1 cellular context compared by ENCODE assay signal in genomic region chr2:64767670-64768425, GRCh38.
TF ChIP-seq lines count a peak whose summit lies in the region.

No MANE protein-coding gene starts in this region.

TF ChIP-seq in GM12878, 131 proteins besides CTCF, POLR2A, EP300 and RAD21 (continued from another document and continues in another):
- TF ChIP-seq RBBP5 (conservative IDR thresholded peaks at IDR 0.05) (no peak), CBFB (IDR thresholded peaks at IDR 0.05; ENCODE audit: low read depth) (no peak), CHD4 (IDR thresholded peaks at IDR 0.05) (no peak), RUNX3 (IDR thresholded peaks at IDR 0.05; ENCODE audit: low read length) (peak; percentile 69), GABPA (IDR thresholded peaks at IDR 0.05; ENCODE audit: low read depth) (no peak), E2F4 (IDR thresholded peaks at IDR 0.05; ENCODE audit: low read depth, low read length) (no peak), SMAD1 (IDR thresholded peaks at IDR 0.05; ENCODE audit: low read depth, partially characterized antibody) (no peak), MYB (IDR thresholded peaks at IDR 0.05; ENCODE audit: borderline replicate concordance, low read depth, low read length) (no peak), NFXL1 (IDR thresholded peaks at IDR 0.05; ENCODE audit: borderline replicate concordance) (no peak), TCF3 (IDR thresholded peaks at IDR 0.05; ENCODE audit: borderline replicate concordance, insufficient read depth, low read depth, low read length) (0 out of 2 replicates have a peak, but pooled peaks have one; percentile 13), MEF2A (IDR thresholded peaks at IDR 0.05; ENCODE audit: insufficient read depth, low read depth, low read length) (peak; percentile 94), IRF3 (IDR thresholded peaks at IDR 0.05) (no peak), BHLHE40 (IDR thresholded peaks at IDR 0.05; ENCODE audit: borderline replicate concordance in 1 of 2, low read depth in 2 of 2, low read length in 1 of 2) (peak in 1 of 2 experiments; percentile 57; a peak in 2 of 4 replicates), CHD1 (IDR thresholded peaks at IDR 0.05; ENCODE audit: low read depth, low read length) (no peak), BCL11A (IDR thresholded peaks at IDR 0.05; ENCODE audit: low read depth, low read length) (peak; percentile 46; the same call in 1 of the 2 replicates), FOS (IDR thresholded peaks at IDR 0.05; ENCODE audit: borderline replicate concordance, extremely low read depth, insufficient read length) (no peak), BCL3 (IDR thresholded peaks at IDR 0.05; ENCODE audit: borderline replicate concordance, insufficient read depth, low read depth, low read length, poor library complexity, severe bottlenecking) (peak; percentile 6), SUPT20H (IDR thresholded peaks at IDR 0.05; ENCODE audit: borderline replicate concordance, control insufficient read depth, low read depth, low read length) (no peak), SREBF2 (IDR thresholded peaks at IDR 0.05; ENCODE audit: low read length) (no peak), PAX5 (IDR thresholded peaks at IDR 0.05; ENCODE audit: borderline replicate concordance, low read depth, low read length) (peak; percentile 32; the same call in 1 of the 2 replicates), MTA3 (IDR thresholded peaks at IDR 0.05; ENCODE audit: borderline replicate concordance, low read length) (no peak; the same call in 1 of the 2 replicates), YBX1 (IDR thresholded peaks at IDR 0.05) (no peak), ESRRA (IDR thresholded peaks at IDR 0.05; ENCODE audit: low read length) (no peak), POLR2AphosphoS5 (IDR thresholded peaks at IDR 0.05; ENCODE audit: low read length) (peak; percentile 79), ASH2L (IDR thresholded peaks at IDR 0.05; ENCODE audit: borderline replicate concordance, low read depth) (peak; percentile 17; the same call in 1 of the 2 replicates), PKNOX1 (IDR thresholded peaks at IDR 0.05) (no peak), EGR1 (IDR thresholded peaks at IDR 0.05; ENCODE audit: borderline replicate concordance in 1 of 2, low read depth in 2 of 2, low read length in 2 of 2) (peak in 1 of 2 experiments; percentile 60; a peak in 1 of 3 replicates), ZNF217 (IDR thresholded peaks at IDR 0.05) (peak; percentile 60), ETV6 (conservative IDR thresholded peaks at IDR 0.05 in 1 of 2, IDR thresholded peaks at IDR 0.05 in 1 of 2; ENCODE audit: borderline replicate concordance in 1 of 2, low read depth in 1 of 2) (no peak), TARDBP (IDR thresholded peaks at IDR 0.05; ENCODE audit: borderline replicate concordance) (no peak), MTA2 (IDR thresholded peaks at IDR 0.05; ENCODE audit: low read depth) (no peak), RFX5 (IDR thresholded peaks at IDR 0.05; ENCODE audit: low read depth, low read length) (no peak), SRF (IDR thresholded peaks at IDR 0.05; ENCODE audit: low read depth in 2 of 2, low read length in 2 of 2) (no peak), NBN (IDR thresholded peaks at IDR 0.05) (peak; percentile 13; the same call in 1 of the 2 replicates), TCF12 (IDR thresholded peaks at IDR 0.05; ENCODE audit: low read depth, low read length) (no peak), IRF5 (IDR thresholded peaks at IDR 0.05; ENCODE audit: borderline replicate concordance) (no peak), POU2F2 (IDR thresholded peaks at IDR 0.05; ENCODE audit: borderline replicate concordance, low read depth, low read length) (peak; percentile 37; the same call in 2 of the 3 replicates), DPF2 (IDR thresholded peaks at IDR 0.05) (peak; percentile 93), CREB1 (IDR thresholded peaks at IDR 0.05; ENCODE audit: low read depth) (peak; percentile 86), ZNF384 (IDR thresholded peaks at IDR 0.05; ENCODE audit: borderline replicate concordance, low read depth, low read length) (no peak), SREBF1 (IDR thresholded peaks at IDR 0.05; ENCODE audit: low read length) (no peak), CBX5 (IDR thresholded peaks at IDR 0.05; ENCODE audit: low read depth) (0 out of 2 replicates have a peak, but pooled peaks have one; percentile 32), NRF1 (conservative IDR thresholded peaks at IDR 0.05; ENCODE audit: low read depth, low read length) (no peak)
- TF ChIP-seq, protein P1, sequence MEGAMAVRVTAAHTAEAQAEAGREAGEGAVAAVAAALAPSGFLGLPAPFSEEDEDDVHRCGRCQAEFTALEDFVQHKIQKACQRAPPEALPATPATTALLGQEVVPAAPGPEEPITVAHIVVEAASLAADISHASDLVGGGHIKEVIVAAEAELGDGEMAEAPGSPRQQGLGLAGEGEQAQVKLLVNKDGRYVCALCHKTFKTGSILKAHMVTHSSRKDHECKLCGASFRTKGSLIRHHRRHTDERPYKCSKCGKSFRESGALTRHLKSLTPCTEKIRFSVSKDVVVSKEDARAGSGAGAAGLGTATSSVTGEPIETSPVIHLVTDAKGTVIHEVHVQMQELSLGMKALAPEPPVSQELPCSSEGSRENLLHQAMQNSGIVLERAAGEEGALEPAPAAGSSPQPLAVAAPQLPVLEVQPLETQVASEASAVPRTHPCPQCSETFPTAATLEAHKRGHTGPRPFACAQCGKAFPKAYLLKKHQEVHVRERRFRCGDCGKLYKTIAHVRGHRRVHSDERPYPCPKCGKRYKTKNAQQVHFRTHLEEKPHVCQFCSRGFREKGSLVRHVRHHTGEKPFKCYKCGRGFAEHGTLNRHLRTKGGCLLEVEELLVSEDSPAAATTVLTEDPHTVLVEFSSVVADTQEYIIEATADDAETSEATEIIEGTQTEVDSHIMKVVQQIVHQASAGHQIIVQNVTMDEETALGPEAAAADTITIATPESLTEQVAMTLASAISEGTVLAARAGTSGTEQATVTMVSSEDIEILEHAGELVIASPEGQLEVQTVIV (IDR thresholded peaks at IDR 0.05; ENCODE audit: borderline replicate concordance, partially characterized antibody), result no peak
- TF ChIP-seq, protein P2, sequence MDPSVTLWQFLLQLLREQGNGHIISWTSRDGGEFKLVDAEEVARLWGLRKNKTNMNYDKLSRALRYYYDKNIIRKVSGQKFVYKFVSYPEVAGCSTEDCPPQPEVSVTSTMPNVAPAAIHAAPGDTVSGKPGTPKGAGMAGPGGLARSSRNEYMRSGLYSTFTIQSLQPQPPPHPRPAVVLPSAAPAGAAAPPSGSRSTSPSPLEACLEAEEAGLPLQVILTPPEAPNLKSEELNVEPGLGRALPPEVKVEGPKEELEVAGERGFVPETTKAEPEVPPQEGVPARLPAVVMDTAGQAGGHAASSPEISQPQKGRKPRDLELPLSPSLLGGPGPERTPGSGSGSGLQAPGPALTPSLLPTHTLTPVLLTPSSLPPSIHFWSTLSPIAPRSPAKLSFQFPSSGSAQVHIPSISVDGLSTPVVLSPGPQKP (IDR thresholded peaks at IDR 0.05; ENCODE audit: low read depth, low read length), result no peak
- TF ChIP-seq, protein P3, sequence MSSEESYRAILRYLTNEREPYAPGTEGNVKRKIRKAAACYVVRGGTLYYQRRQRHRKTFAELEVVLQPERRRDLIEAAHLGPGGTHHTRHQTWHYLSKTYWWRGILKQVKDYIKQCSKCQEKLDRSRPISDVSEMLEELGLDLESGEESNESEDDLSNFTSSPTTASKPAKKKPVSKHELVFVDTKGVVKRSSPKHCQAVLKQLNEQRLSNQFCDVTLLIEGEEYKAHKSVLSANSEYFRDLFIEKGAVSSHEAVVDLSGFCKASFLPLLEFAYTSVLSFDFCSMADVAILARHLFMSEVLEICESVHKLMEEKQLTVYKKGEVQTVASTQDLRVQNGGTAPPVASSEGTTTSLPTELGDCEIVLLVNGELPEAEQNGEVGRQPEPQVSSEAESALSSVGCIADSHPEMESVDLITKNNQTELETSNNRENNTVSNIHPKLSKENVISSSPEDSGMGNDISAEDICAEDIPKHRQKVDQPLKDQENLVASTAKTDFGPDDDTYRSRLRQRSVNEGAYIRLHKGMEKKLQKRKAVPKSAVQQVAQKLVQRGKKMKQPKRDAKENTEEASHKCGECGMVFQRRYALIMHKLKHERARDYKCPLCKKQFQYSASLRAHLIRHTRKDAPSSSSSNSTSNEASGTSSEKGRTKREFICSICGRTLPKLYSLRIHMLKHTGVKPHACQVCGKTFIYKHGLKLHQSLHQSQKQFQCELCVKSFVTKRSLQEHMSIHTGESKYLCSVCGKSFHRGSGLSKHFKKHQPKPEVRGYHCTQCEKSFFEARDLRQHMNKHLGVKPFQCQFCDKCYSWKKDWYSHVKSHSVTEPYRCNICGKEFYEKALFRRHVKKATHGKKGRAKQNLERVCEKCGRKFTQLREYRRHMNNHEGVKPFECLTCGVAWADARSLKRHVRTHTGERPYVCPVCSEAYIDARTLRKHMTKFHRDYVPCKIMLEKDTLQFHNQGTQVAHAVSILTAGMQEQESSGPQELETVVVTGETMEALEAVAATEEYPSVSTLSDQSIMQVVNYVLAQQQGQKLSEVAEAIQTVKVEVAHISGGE (CRISPR knock-in tag; IDR thresholded peaks at IDR 0.05), result no peak
- TF ChIP-seq, protein P4, sequence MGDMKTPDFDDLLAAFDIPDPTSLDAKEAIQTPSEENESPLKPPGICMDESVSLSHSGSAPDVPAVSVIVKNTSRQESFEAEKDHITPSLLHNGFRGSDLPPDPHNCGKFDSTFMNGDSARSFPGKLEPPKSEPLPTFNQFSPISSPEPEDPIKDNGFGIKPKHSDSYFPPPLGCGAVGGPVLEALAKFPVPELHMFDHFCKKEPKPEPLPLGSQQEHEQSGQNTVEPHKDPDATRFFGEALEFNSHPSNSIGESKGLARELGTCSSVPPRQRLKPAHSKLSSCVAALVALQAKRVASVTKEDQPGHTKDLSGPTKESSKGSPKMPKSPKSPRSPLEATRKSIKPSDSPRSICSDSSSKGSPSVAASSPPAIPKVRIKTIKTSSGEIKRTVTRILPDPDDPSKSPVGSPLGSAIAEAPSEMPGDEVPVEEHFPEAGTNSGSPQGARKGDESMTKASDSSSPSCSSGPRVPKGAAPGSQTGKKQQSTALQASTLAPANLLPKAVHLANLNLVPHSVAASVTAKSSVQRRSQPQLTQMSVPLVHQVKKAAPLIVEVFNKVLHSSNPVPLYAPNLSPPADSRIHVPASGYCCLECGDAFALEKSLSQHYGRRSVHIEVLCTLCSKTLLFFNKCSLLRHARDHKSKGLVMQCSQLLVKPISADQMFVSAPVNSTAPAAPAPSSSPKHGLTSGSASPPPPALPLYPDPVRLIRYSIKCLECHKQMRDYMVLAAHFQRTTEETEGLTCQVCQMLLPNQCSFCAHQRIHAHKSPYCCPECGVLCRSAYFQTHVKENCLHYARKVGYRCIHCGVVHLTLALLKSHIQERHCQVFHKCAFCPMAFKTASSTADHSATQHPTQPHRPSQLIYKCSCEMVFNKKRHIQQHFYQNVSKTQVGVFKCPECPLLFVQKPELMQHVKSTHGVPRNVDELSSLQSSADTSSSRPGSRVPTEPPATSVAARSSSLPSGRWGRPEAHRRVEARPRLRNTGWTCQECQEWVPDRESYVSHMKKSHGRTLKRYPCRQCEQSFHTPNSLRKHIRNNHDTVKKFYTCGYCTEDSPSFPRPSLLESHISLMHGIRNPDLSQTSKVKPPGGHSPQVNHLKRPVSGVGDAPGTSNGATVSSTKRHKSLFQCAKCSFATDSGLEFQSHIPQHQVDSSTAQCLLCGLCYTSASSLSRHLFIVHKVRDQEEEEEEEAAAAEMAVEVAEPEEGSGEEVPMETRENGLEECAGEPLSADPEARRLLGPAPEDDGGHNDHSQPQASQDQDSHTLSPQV (IDR thresholded peaks at IDR 0.05), result no peak
